16 cellular contexts compared by ENCODE assay signal in the genomic region with DNA sequence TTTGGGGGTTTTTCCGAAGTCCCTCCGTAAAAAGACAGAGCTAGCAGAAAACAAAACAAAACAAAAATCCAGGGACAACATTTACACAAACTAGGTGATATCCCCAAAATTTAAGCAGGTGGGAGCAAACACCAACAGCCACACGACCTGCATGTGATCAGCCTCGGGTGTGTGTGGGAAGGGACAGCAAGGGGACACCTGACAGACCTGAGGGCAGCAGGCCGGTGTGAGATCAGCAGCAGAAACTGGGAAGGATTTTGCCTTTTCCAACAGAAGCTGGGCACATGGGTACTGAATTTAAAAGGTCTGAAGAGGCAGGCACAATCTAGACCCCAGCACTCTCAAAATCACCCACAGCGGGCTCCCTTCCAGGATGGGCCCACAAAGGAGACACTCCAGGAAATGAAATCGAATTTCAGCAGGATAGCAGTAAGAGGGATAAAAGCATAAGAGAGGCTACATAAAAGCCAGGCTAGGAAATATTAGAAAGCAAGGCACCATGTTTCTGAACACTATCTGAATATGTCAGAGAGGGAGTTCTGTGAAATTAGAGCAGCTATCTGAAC. TPM values are rescaled to one million over a fixed set of nuclear protein-coding genes. Genes with fewer than 3 reads are reported as not detected.
A peak's percentile ranks its signal among the peaks of the same experiment; 100 is the strongest.
DNase-seq lines count a peak whose midpoint lies in the region; ATAC-seq and TF ChIP-seq lines count a peak whose summit lies in the region.
"Had no signal": no experiment of that assay in that cellular context is flagged by ENCODE, and none has a peak within 500 bp of the region (broad histone marks: within the 10 kb centered on the region; RNA-seq: fewer than 3 reads in every experiment).

No MANE protein-coding gene starts in this region.

- TF ChIP-seq CTCF in A673 (conservative IDR thresholded peaks at IDR 0.05; ENCODE audit: low read depth, low read length): no peak
- TF ChIP-seq CTCF in IMR-90 (conservative IDR thresholded peaks at IDR 0.05; ENCODE audit: low read depth, low read length): no peak
- no peak for TF ChIP-seq CTCF in chondrocyte (IDR thresholded peaks at IDR 0.05)
- no peak for TF ChIP-seq CTCF in osteocyte (IDR thresholded peaks at IDR 0.05)

- intact Hi-C loops in A673 (cut with micrococcal nuclease; ENCODE audit: unreplicated experiment): no loop called here
- intact Hi-C loops in IMR-90 (cut with micrococcal nuclease): no loop called here
- intact Hi-C loops in posterior cingulate gyrus (cut with DNase I): no loop called here

- H3K4ac ChIP-seq in IMR-90 (ENCODE audit: low read depth, low read length): no peak overlapping the region

- H3K4me2 ChIP-seq in IMR-90 (ENCODE audit: low read depth, low read length): no peak overlapping the region

- in situ Hi-C loops in IMR-90 (cut with MboI; ENCODE audit: low sequenced_read_pairs): no loop called here

- H4K5ac ChIP-seq in IMR-90 (ENCODE audit: low read depth, low read length): peak overlapping the region; percentile 19; the same call in 1 of the 2 replicates

- peaks cover 4% of the 10 kb centered on the region for H3K36me3 ChIP-seq in A673 (ENCODE audit: insufficient read depth, low read length, poor library complexity, severe bottlenecking)
- peaks cover 16% of the 10 kb centered on the region for H3K36me3 ChIP-seq in IMR-90 (ENCODE audit: control insufficient read depth, insufficient read depth, low read length)

- no peak overlapping the region for H2AK9ac ChIP-seq in IMR-90 (replicated peaks; ENCODE audit: low read depth, low read length, poor library complexity)

- H3K4me3 ChIP-seq in A673 (ENCODE audit: low read depth, low read length, poor library complexity, severe bottlenecking): no peak overlapping the region
- no peak overlapping the region for H3K4me3 ChIP-seq in IMR-90 (ENCODE audit: insufficient read depth, low read depth, low read length)
- H3K4me3 ChIP-seq: MG63 had no signal

- peak overlapping the region; percentile 18 for H2BK5ac ChIP-seq in IMR-90 (ENCODE audit: low read depth, low read length, poor library complexity, severe bottlenecking)

- 0 out of 4 replicates have a peak overlapping the region, but pooled peaks of 1 of the 2 experiments have one; percentile 31 for H4K8ac ChIP-seq in IMR-90 (ENCODE audit: low read depth in 2 of 2, low read length in 2 of 2)

- H3K23ac ChIP-seq in IMR-90 (ENCODE audit: low read depth, low read length): no peak overlapping the region; the same call in 1 of the 2 replicates

- BruUV-seq in A673 (replicated peaks; lab: Mats Ljungman, UMichigan) (no TSS peak), IMR-90 (replicated peaks; lab: Mats Ljungman, UMichigan) (no TSS peak)

- ATAC-seq in IMR-90 (ENCODE audit: low read depth) (no peak), GM21717 (IDR thresholded peaks at IDR 0.05; ENCODE audit: unreplicated experiment) (no peak), HG03457 (IDR thresholded peaks at IDR 0.05; ENCODE audit: unreplicated experiment) (no peak)
- ATAC-seq: activated T-cell treated with anti-CD3 and anti-CD28 coated beads, Interleukin-2, amount 50 U/mL, for 4 hours; foreskin keratinocyte; left lobe of liver had no signal

- H3K4me3 Mint-ChIP-seq in chondrocyte (ENCODE audit: unreplicated experiment) (no peak overlapping the region), osteocyte (ENCODE audit: unreplicated experiment) (no peak overlapping the region)
- H3K4me3 Mint-ChIP-seq: activated T-cell treated with anti-CD3 and anti-CD28 coated beads, Interleukin-2, amount 50 U/mL, for 4 hours; stimulated activated naive CD8-positive, alpha-beta T cell treated with anti-CD3 and anti-CD28 coated beads, Interleukin-15, Interleukin-2, amounts not matched to agents 100 ng/mL and 50 ng/mL, for 24 hours had no signal

- H3K27ac ChIP-seq in A673 (ENCODE audit: low read depth, low read length, poor library complexity, severe bottlenecking) (peak overlapping the region; percentile 33), IMR-90 (ENCODE audit: insufficient read depth, low read length) (peak overlapping the region; percentile 55; the same call in 1 of the 2 replicates)
- H3K27ac ChIP-seq: foreskin keratinocyte had no signal

- peaks cover 47% of the 10 kb centered on the region for H3K4me1 ChIP-seq in A673 (ENCODE audit: insufficient read depth, low read length, poor library complexity, severe bottlenecking)
- H3K4me1 ChIP-seq in IMR-90 (ENCODE audit: control insufficient read depth, insufficient read depth, low read length): peaks cover 23% of the 10 kb centered on the region
- H3K4me1 ChIP-seq: foreskin keratinocyte had no signal

- peaks cover 0 to 51% of the 10 kb centered on the region in 2 experiments; a peak in 2 of 4 replicates for H3K79me1 ChIP-seq in IMR-90 (ENCODE audit: low read depth in 1 of 2, low read length in 2 of 2)

- CTCF ChIA-PET in A673 (lab: Charles Lee) (interaction anchor here (1.2 kb wide), 1 partner anchor 23 kb away, joined by 5 read pairs; no protein-coding TSS in a partner anchor), IMR-90 (lab: Yijun Ruan, JAX) (interaction anchor here (0.9 kb wide), 1 partner anchor 15 kb away, joined by 3 read pairs; no protein-coding TSS in a partner anchor)

- no peak for TF ChIP-seq RAD21 in IMR-90 (IDR thresholded peaks at IDR 0.05; ENCODE audit: low read length)

- H3K9me3 ChIP-seq in A673 (ENCODE audit: low read depth, low read length, poor library complexity, severe bottlenecking) (no peaks in the 10 kb centered on the region), IMR-90 (ENCODE audit: control insufficient read depth, insufficient read depth, low read length) (no peaks in the 10 kb centered on the region)
- H3K9me3 ChIP-seq: MG63 had no signal

- H3K27me3 Mint-ChIP-seq in chondrocyte (ENCODE audit: low read depth) (no peaks in the 10 kb centered on the region), osteocyte (ENCODE audit: unreplicated experiment) (no peaks in the 10 kb centered on the region)
- H3K27me3 Mint-ChIP-seq: stimulated activated naive CD8-positive, alpha-beta T cell treated with anti-CD3 and anti-CD28 coated beads, Interleukin-15, Interleukin-2, amounts not matched to agents 100 ng/mL and 50 ng/mL, for 24 hours had no signal

- H3K27ac Mint-ChIP-seq in chondrocyte (ENCODE audit: unreplicated experiment) (peak overlapping the region; percentile 3), osteocyte (ENCODE audit: unreplicated experiment) (peak overlapping the region; percentile 84)
- H3K27ac Mint-ChIP-seq: stimulated activated naive CD8-positive, alpha-beta T cell treated with anti-CD3 and anti-CD28 coated beads, Interleukin-15, Interleukin-2, amounts not matched to agents 100 ng/mL and 50 ng/mL, for 24 hours had no signal

- no peak overlapping the region for H2BK15ac ChIP-seq in IMR-90 (ENCODE audit: low read depth, low read length)

- no peak overlapping the region for H3K9ac ChIP-seq in IMR-90 (ENCODE audit: low read depth, low read length)

- no CpG with 5 or more reads among the region's 7 CpGs for WGBS in IMR-90 (ENCODE audit: extremely low coverage in 2 of 2, insufficient read length in 1 of 2), 2 experiments

- H2AFZ ChIP-seq in IMR-90 (replicated peaks; ENCODE audit: low read length, poor library complexity): no peak overlapping the region

- dilution Hi-C loops in IMR-90 (cut with HindIII; ENCODE audit: low sequenced_read_pairs, unreplicated experiment): no loop called here

- peaks cover 82% of the 10 kb centered on the region for H4K20me1 ChIP-seq in IMR-90 (ENCODE audit: insufficient read depth, low read length)

- H3K9me1 ChIP-seq in IMR-90 (ENCODE audit: insufficient read depth, low read length): peaks cover 7% of the 10 kb centered on the region

- no peak overlapping the region for H3K56ac ChIP-seq in IMR-90 (ENCODE audit: extremely low read depth, insufficient read depth, low read length)

- no peak overlapping the region for H3K18ac ChIP-seq in IMR-90 (ENCODE audit: low read depth, low read length)

- H3K27me3 ChIP-seq in A673 (replicated peaks; ENCODE audit: insufficient read depth, low read depth, low read length, poor library complexity): no peaks in the 10 kb centered on the region
- no peaks in the 10 kb centered on the region for H3K27me3 ChIP-seq in IMR-90 (ENCODE audit: control insufficient read depth, insufficient read depth, low read length)
- H3K27me3 ChIP-seq: foreskin keratinocyte, MG63 had no signal

- DNase-seq in A673 (ENCODE audit: low spot score) (no peak), IMR-90 (no peak), chondrocyte (ENCODE audit: low spot score) (no peak), osteocyte (ENCODE audit: extremely low spot score, unreplicated experiment) (no peak), posterior cingulate gyrus (no peak), SK-N-DZ (ENCODE audit: low spot score) (no peak)
- DNase-seq: activated CD4-positive, alpha-beta T cell treated with anti-CD3 and anti-CD28 coated beads, Interleukin-2, amount 50 U/mL, for 48 hours; activated T-cell treated with anti-CD3 and anti-CD28 coated beads, Interleukin-2, amount 50 U/mL, for 4 hours; foreskin keratinocyte; MG63; NCI-H2081; NCI-H526 treated with DMSO at 0.1 percent for 48 hours had no signal

- H3K4me1 Mint-ChIP-seq in chondrocyte (ENCODE audit: low read depth): peaks cover 60% of the 10 kb centered on the region
- peaks cover 53% of the 10 kb centered on the region for H3K4me1 Mint-ChIP-seq in osteocyte (ENCODE audit: unreplicated experiment)

- no peak overlapping the region for H2BK120ac ChIP-seq in IMR-90 (ENCODE audit: low read depth, low read length)

- H2BK20ac ChIP-seq in IMR-90 (ENCODE audit: low read depth, low read length): no peak overlapping the region

- TF ChIP-seq POLR2A in IMR-90 (IDR thresholded peaks at IDR 0.05; ENCODE audit: low read depth, low read length): no peak

- H3K9me3 Mint-ChIP-seq in chondrocyte (ENCODE audit: low read depth) (no peaks in the 10 kb centered on the region), osteocyte (ENCODE audit: unreplicated experiment) (no peaks in the 10 kb centered on the region)
- H3K9me3 Mint-ChIP-seq: activated T-cell treated with anti-CD3 and anti-CD28 coated beads, Interleukin-2, amount 50 U/mL, for 4 hours; stimulated activated naive CD8-positive, alpha-beta T cell treated with anti-CD3 and anti-CD28 coated beads, Interleukin-15, Interleukin-2, amounts not matched to agents 100 ng/mL and 50 ng/mL, for 24 hours had no signal

- peaks cover 13% of the 10 kb centered on the region for H3K36me3 Mint-ChIP-seq in chondrocyte (ENCODE audit: low read depth)
- H3K36me3 Mint-ChIP-seq in osteocyte (ENCODE audit: unreplicated experiment): peaks cover 30% of the 10 kb centered on the region

- H3K14ac ChIP-seq in IMR-90 (replicated peaks; ENCODE audit: low read depth, low read length): no peak overlapping the region; the same call in 1 of the 2 replicates

- H4K91ac ChIP-seq in IMR-90 (ENCODE audit: insufficient read depth, low read depth, low read length): no peak overlapping the region

- POLR2A ChIA-PET in A673 (lab: Charles Lee; ENCODE audit: low non-redundant PET) (interaction anchor here (0.7 kb wide), 1 partner anchor 111 kb away, joined by 3 read pairs; no protein-coding TSS in a partner anchor), IMR-90 (lab: Charles Lee; ENCODE audit: unreplicated experiment) (no interaction called here)

- no peak overlapping the region for H2AK5ac ChIP-seq in IMR-90 (ENCODE audit: low read depth, low read length)

RNA-seq across cellular contexts. Expression of a gene that starts 36.5 kb away (rescaled TPM):
- total RNA-seq in A673 (2021) (0.34 and 0.35 TPM in 2 replicates), IMR-90 (2012; rRNA removed) (2.8 and 3.2 TPM in 2 replicates), chondrocyte (2.2 to 3.2 TPM (median 2.9 TPM) in 3 replicates), osteocyte (0.59 and 0.78 TPM in 2 replicates)
- polyA plus RNA-seq in IMR-90 (2012; rRNA removed): 10.8 and 13.9 TPM in 2 replicates
- 7.9 and 13.9 TPM in 2 replicates for polyA plus RNA-seq in IMR-90 (2012; cell fraction: cytosol; rRNA removed)
- polyA plus RNA-seq in IMR-90 (2012; cell fraction: nucleus; rRNA removed; ENCODE audit: low replicate concordance): 29.8 and 69.7 TPM in 2 replicates
- polyA plus RNA-seq in SK-N-DZ (2014; cell fraction: cytosol; rRNA removed): not detected in 2 replicates
- polyA plus RNA-seq in SK-N-DZ (2014; cell fraction: nucleus; rRNA removed): not detected in 2 replicates
